In genomic region chr17:18158022-18158600, GRCh38 we compare ENCODE assay signal across 1 cellular context.
A peak's percentile ranks its signal among the peaks of the same experiment; 100 is the strongest.
TF ChIP-seq lines count a peak whose summit lies in the region.

No MANE protein-coding gene starts in this region.

TF ChIP-seq in K562, 482 proteins besides CTCF, POLR2A, EP300 and RAD21 (continued from another document and continues in another):
- no peak for TF ChIP-seq UBTF (IDR thresholded peaks at IDR 0.05; ENCODE audit: borderline replicate concordance in 1 of 2, low read depth in 2 of 2, low read length in 2 of 2)
- no peak for TF ChIP-seq SMARCB1 (IDR thresholded peaks at IDR 0.05; ENCODE audit: insufficient read length, low read depth)
- TF ChIP-seq BCL6 (CRISPR knock-in tag; IDR thresholded peaks at IDR 0.05): no peak
- TF ChIP-seq CREB3 (tag; conservative IDR thresholded peaks at IDR 0.05; ENCODE audit: low read depth): no peak; the same call in 1 of the 2 replicates
- no peak for TF ChIP-seq ZNF41 (CRISPR knock-in tag; conservative IDR thresholded peaks at IDR 0.05)
- TF ChIP-seq NFE2L1 (tag; IDR thresholded peaks at IDR 0.05; ENCODE audit: borderline replicate concordance, low read depth): no peak
- TF ChIP-seq NR2C1 (IDR thresholded peaks at IDR 0.05): no peak
- no peak for TF ChIP-seq NR2C1 (tag; IDR thresholded peaks at IDR 0.05)
- TF ChIP-seq ARHGAP35 (IDR thresholded peaks at IDR 0.05; ENCODE audit: partially characterized antibody): no peak
- TF ChIP-seq ZHX1 (conservative IDR thresholded peaks at IDR 0.05; ENCODE audit: low read length): no peak
- no peak for TF ChIP-seq ZBTB49 (CRISPR knock-in tag; IDR thresholded peaks at IDR 0.05; ENCODE audit: borderline replicate concordance)
- TF ChIP-seq ZFX (CRISPR knock-in tag; IDR thresholded peaks at IDR 0.05): peak; percentile 51; the same call in 1 of the 2 replicates
- peak; percentile 76 for TF ChIP-seq DACH1 (IDR thresholded peaks at IDR 0.05; ENCODE audit: partially characterized antibody)
- no peak for TF ChIP-seq MCM2 (IDR thresholded peaks at IDR 0.05; ENCODE audit: low read depth)
- no peak for TF ChIP-seq RBBP5 (IDR thresholded peaks at IDR 0.05; ENCODE audit: borderline replicate concordance, insufficient read depth, low read length, poor library complexity, severe bottlenecking)
- TF ChIP-seq CEBPZ (IDR thresholded peaks at IDR 0.05; ENCODE audit: borderline replicate concordance, low read depth, low read length): no peak
- TF ChIP-seq ZNF133 (CRISPR knock-in tag; IDR thresholded peaks at IDR 0.05): no peak
- no peak for TF ChIP-seq ZNF324 (CRISPR knock-in tag; IDR thresholded peaks at IDR 0.05)
- no peak for TF ChIP-seq TEAD4 (IDR thresholded peaks at IDR 0.05; ENCODE audit: low read length)
- TF ChIP-seq TEAD4 (CRISPR knock-in tag; IDR thresholded peaks at IDR 0.05; ENCODE audit: borderline replicate concordance): no peak
- TF ChIP-seq XRCC4 (IDR thresholded peaks at IDR 0.05; ENCODE audit: extremely low read depth, insufficient read depth, insufficient read length): no peak
- TF ChIP-seq CREB1 (IDR thresholded peaks at IDR 0.05): peak; percentile 79; the same call in 1 of the 2 replicates
- peak; percentile 81 for TF ChIP-seq CREB1 (CRISPR knock-in tag; IDR thresholded peaks at IDR 0.05)
- TF ChIP-seq SMC3 (conservative IDR thresholded peaks at IDR 0.05; ENCODE audit: insufficient read depth, low read depth, low read length): no peak
- TF ChIP-seq JUND (IDR thresholded peaks at IDR 0.05; ENCODE audit: borderline replicate concordance, low read depth, low read length): no peak
- TF ChIP-seq JUND (tag; IDR thresholded peaks at IDR 0.05; ENCODE audit: borderline replicate concordance, low read depth, low read length): no peak
- TF ChIP-seq ZNF395 (CRISPR knock-in tag; IDR thresholded peaks at IDR 0.05): no peak
- no peak for TF ChIP-seq HNRNPLL (IDR thresholded peaks at IDR 0.05; ENCODE audit: low read depth, low read length, poor library complexity, severe bottlenecking)
- TF ChIP-seq ELF4 (CRISPR knock-in tag; IDR thresholded peaks at IDR 0.05): no peak
- TF ChIP-seq TBP (optimal IDR thresholded peaks at IDR 0.05; ENCODE audit: low read depth, low read length): no peak
- TF ChIP-seq CBX1 (IDR thresholded peaks at IDR 0.05; ENCODE audit: low read depth): no peak
- no peak for TF ChIP-seq ZNF232 (CRISPR knock-in tag; IDR thresholded peaks at IDR 0.05)
- TF ChIP-seq SRSF9 (IDR thresholded peaks at IDR 0.05; ENCODE audit: borderline replicate concordance, low read depth, low read length): no peak
- peak; percentile 35; the same call in 1 of the 2 replicates for TF ChIP-seq SP1 (CRISPR knock-in tag; IDR thresholded peaks at IDR 0.05)
- peak; percentile 60 for TF ChIP-seq NFIC (IDR thresholded peaks at IDR 0.05)
